In genomic region chr1:203486618-203487370, GRCh38 we compare ENCODE assay signal across 9 cellular contexts. TPM values are rescaled to one million over a fixed set of nuclear protein-coding genes. Genes with fewer than 3 reads are reported as not detected.
A peak's percentile ranks its signal among the peaks of the same experiment; 100 is the strongest.
DNase-seq lines count a peak whose midpoint lies in the region; ATAC-seq and TF ChIP-seq lines count a peak whose summit lies in the region.
"Had no signal": no experiment of that assay in that cellular context is flagged by ENCODE, and none has a peak within 500 bp of the region (broad histone marks: within the 10 kb centered on the region; RNA-seq: fewer than 3 reads in every experiment).

No MANE protein-coding gene starts in this region.

- dilution Hi-C loops in IMR-90 (cut with HindIII; ENCODE audit: low sequenced_read_pairs, unreplicated experiment) = no loop called here

- no peak for TF ChIP-seq CTCF in IMR-90 (conservative IDR thresholded peaks at IDR 0.05; ENCODE audit: low read depth, low read length)

- H3K4me2 ChIP-seq in IMR-90 (ENCODE audit: low read depth, low read length) = no peak overlapping the region

- no peak for TF ChIP-seq RAD21 in IMR-90 (IDR thresholded peaks at IDR 0.05; ENCODE audit: low read length)

- H3K27ac ChIP-seq in IMR-90 (ENCODE audit: insufficient read depth, low read length) (peak overlapping the region; percentile 72), iPS-20b (ENCODE audit: low read length) (peak overlapping the region; percentile 42), stomach smooth muscle (ENCODE audit: low read length) (peak overlapping the region; percentile 93)

- H2BK15ac ChIP-seq in IMR-90 (ENCODE audit: low read depth, low read length) = peak overlapping the region; percentile 16; the same call in 1 of the 3 replicates

- H3K23ac ChIP-seq in IMR-90 (ENCODE audit: low read depth, low read length) = no peak overlapping the region

- no peak overlapping the region for H2BK5ac ChIP-seq in IMR-90 (ENCODE audit: low read depth, low read length, poor library complexity, severe bottlenecking)

- POLR2A ChIA-PET in IMR-90 (lab: Charles Lee; ENCODE audit: unreplicated experiment) = no interaction called here

- H2AK9ac ChIP-seq in IMR-90 (replicated peaks; ENCODE audit: low read depth, low read length, poor library complexity) = peak overlapping the region; percentile 50

- no peak for TF ChIP-seq POLR2A in IMR-90 (IDR thresholded peaks at IDR 0.05; ENCODE audit: low read depth, low read length)

- no peak for DNase-seq in IMR-90
- no peak for DNase-seq in adipocyte (ENCODE audit: low read depth)
- DNase-seq in epidermal melanocyte (ENCODE audit: insufficient read length, low spot score) = no peak
- no peak for DNase-seq in Kasumi-1 (lab: John Stamatoyannopoulos, UW)

- no peaks in the 10 kb centered on the region for H3K27me3 ChIP-seq in IMR-90 (ENCODE audit: control insufficient read depth, insufficient read depth, low read length)
- peaks cover 8% of the 10 kb centered on the region for H3K27me3 ChIP-seq in adipocyte (replicated peaks; ENCODE audit: control insufficient read depth, insufficient read depth, low read length)
- H3K27me3 ChIP-seq in iPS-20b (ENCODE audit: insufficient read depth, low read length) = no peaks in the 10 kb centered on the region; the same call in 1 of the 2 replicates
- no peaks in the 10 kb centered on the region for H3K27me3 ChIP-seq in stomach smooth muscle (ENCODE audit: control insufficient read depth in 1 of 2, insufficient read depth in 2 of 2, low read length in 2 of 2)

- no peaks in the 10 kb centered on the region for H3K36me3 ChIP-seq in IMR-90 (ENCODE audit: control insufficient read depth, insufficient read depth, low read length)
- H3K36me3 ChIP-seq in adipocyte (ENCODE audit: control insufficient read depth, insufficient read depth, low read length, severe bottlenecking) = peaks cover 6% of the 10 kb centered on the region
- H3K36me3 ChIP-seq in iPS-20b (ENCODE audit: insufficient read depth, low read depth, low read length) = no peaks in the 10 kb centered on the region
- H3K36me3 ChIP-seq in stomach smooth muscle (ENCODE audit: control insufficient read depth in 2 of 2, insufficient read depth in 2 of 2, low read length in 2 of 2) = peaks cover 21 to 28% of the 10 kb centered on the region in 2 donors

- H3K4me3 ChIP-seq in IMR-90 (ENCODE audit: insufficient read depth, low read depth, low read length) = no peak overlapping the region
- H3K4me3 ChIP-seq in adipocyte (ENCODE audit: low read length) = peak overlapping the region; percentile 60
- H3K4me3 ChIP-seq in iPS-20b (ENCODE audit: low read length) = peak overlapping the region; percentile 65; the same call in 1 of the 2 replicates
- peak overlapping the region in 1 of 2 donors; percentile 61 for H3K4me3 ChIP-seq in stomach smooth muscle (ENCODE audit: low read length in 2 of 2)

- H3K14ac ChIP-seq in IMR-90 (replicated peaks; ENCODE audit: low read depth, low read length) = peak overlapping the region; percentile 68

- in situ Hi-C loops in IMR-90 (cut with MboI; ENCODE audit: low sequenced_read_pairs) = loop anchor here (5.0 kb wide), 2 partner anchors 144 to 214 kb away; no protein-coding TSS in a partner anchor

- intact Hi-C loops in IMR-90 (cut with micrococcal nuclease) = loop anchor here (1.0 to 10.0 kb wide), 5 partner anchors 46 to 452 kb away; no protein-coding TSS in a partner anchor

- H3K56ac ChIP-seq in IMR-90 (ENCODE audit: extremely low read depth, insufficient read depth, low read length) = no peak overlapping the region

- H3K4ac ChIP-seq in IMR-90 (ENCODE audit: low read depth, low read length) = peak overlapping the region; percentile 82

- peak overlapping the region; percentile 10; the same call in 1 of the 2 replicates for H3K18ac ChIP-seq in IMR-90 (ENCODE audit: low read depth, low read length)

- no TSS peak for BruUV-seq in IMR-90 (replicated peaks; lab: Mats Ljungman, UMichigan)

- no peaks in the 10 kb centered on the region for H4K20me1 ChIP-seq in IMR-90 (ENCODE audit: insufficient read depth, low read length)

- peak overlapping the region; percentile 32 to 98 for H4K8ac ChIP-seq in IMR-90 (ENCODE audit: low read depth in 2 of 2, low read length in 2 of 2)

- H3K4me1 ChIP-seq in IMR-90 (ENCODE audit: control insufficient read depth, insufficient read depth, low read length) (peaks cover 3% of the 10 kb centered on the region; the same call in 1 of the 2 replicates), adipocyte (ENCODE audit: control insufficient read depth, insufficient read depth, low read length) (peaks cover 10% of the 10 kb centered on the region), iPS-20b (ENCODE audit: insufficient read depth, low read length) (peaks cover 11% of the 10 kb centered on the region; the same call in 1 of the 2 replicates), stomach smooth muscle (ENCODE audit: control insufficient read depth, insufficient read depth, low read length) (peaks cover 19% of the 10 kb centered on the region)

- H3K79me1 ChIP-seq in IMR-90 (ENCODE audit: low read depth in 1 of 2, low read length in 2 of 2) = no peaks in the 10 kb centered on the region; a peak in 1 of 4 replicates

- H3K9me1 ChIP-seq in IMR-90 (ENCODE audit: insufficient read depth, low read length) = no peaks in the 10 kb centered on the region

- ATAC-seq in IMR-90 (ENCODE audit: low read depth) (no peak), HG02852 (IDR thresholded peaks at IDR 0.05; ENCODE audit: unreplicated experiment) (no peak), HG02973 (IDR thresholded peaks at IDR 0.05; ENCODE audit: unreplicated experiment) (no peak)

- H2AK5ac ChIP-seq in IMR-90 (ENCODE audit: low read depth, low read length) = peak overlapping the region; percentile 78

- peak overlapping the region; percentile 95; the same call in 1 of the 2 replicates for H2BK120ac ChIP-seq in IMR-90 (ENCODE audit: low read depth, low read length)

- CTCF ChIA-PET in IMR-90 (lab: Yijun Ruan, JAX) = interaction anchor here (1.1 to 1.6 kb wide), 2 partner anchors 12 to 107 kb away, joined by 3 to 4 read pairs; no protein-coding TSS in a partner anchor

- H2AFZ ChIP-seq in IMR-90 (replicated peaks; ENCODE audit: low read length, poor library complexity) = peak overlapping the region; percentile 97

- H3K9me3 ChIP-seq in IMR-90 (ENCODE audit: control insufficient read depth, insufficient read depth, low read length) (no peaks in the 10 kb centered on the region), adipocyte (ENCODE audit: control insufficient read depth, low read length) (no peaks in the 10 kb centered on the region), iPS-20b (ENCODE audit: insufficient read depth, low read depth, low read length) (no peaks in the 10 kb centered on the region), stomach smooth muscle (ENCODE audit: control insufficient read depth in 2 of 2, low read length in 2 of 2) (no peaks in the 10 kb centered on the region)

- H4K5ac ChIP-seq in IMR-90 (ENCODE audit: low read depth, low read length) = peak overlapping the region; percentile 27; the same call in 1 of the 2 replicates

- H2BK20ac ChIP-seq in IMR-90 (ENCODE audit: low read depth, low read length) = peak overlapping the region; percentile 88

- H3K9ac ChIP-seq in IMR-90 (ENCODE audit: low read depth, low read length) = peak overlapping the region; percentile 11; the same call in 1 of the 2 replicates
- peak overlapping the region; percentile 77 for H3K9ac ChIP-seq in adipocyte (ENCODE audit: low read length)
- H3K9ac ChIP-seq in iPS-20b (ENCODE audit: low read depth, low read length) = peak overlapping the region; percentile 77; the same call in 1 of the 2 replicates
- H3K9ac ChIP-seq in stomach smooth muscle (ENCODE audit: low read length in 2 of 2) = peak overlapping the region; percentile 67 to 74

- 88% methylated on average over 18 of the region's 28 CpGs; no CpG with 5 or more reads in 1 of the 2 experiments for WGBS in IMR-90 (ENCODE audit: extremely low coverage in 2 of 2, insufficient read length in 1 of 2), 2 experiments

- H4K91ac ChIP-seq in IMR-90 (ENCODE audit: insufficient read depth, low read depth, low read length) = peak overlapping the region; percentile 94; the same call in 1 of the 2 replicates

TF ChIP-seq in IMR-90, 13 proteins besides CTCF, POLR2A, EP300 and RAD21:
- TF ChIP-seq NFE2L2 (IDR thresholded peaks at IDR 0.05; ENCODE audit: low read depth, low read length) (no peak), MAFK (IDR thresholded peaks at IDR 0.05; ENCODE audit: low read depth, low read length) (no peak), USF2 (IDR thresholded peaks at IDR 0.05; ENCODE audit: low read depth, low read length) (no peak)

RNA-seq across cellular contexts. Expression of gene OPTC, which starts 7.2 kb away (rescaled TPM):
- total RNA-seq in IMR-90 (2012; rRNA removed) = not detected in 2 replicates
- not detected in 2 replicates for polyA plus RNA-seq in IMR-90 (2012; rRNA removed)
- not detected in 2 replicates for polyA plus RNA-seq in IMR-90 (2012; cell fraction: cytosol; rRNA removed)
- not detected in 2 replicates for polyA plus RNA-seq in IMR-90 (2012; cell fraction: nucleus; rRNA removed; ENCODE audit: low replicate concordance)
- total RNA-seq: LHCN-M2 had no signal

RNA-seq across cellular contexts. Expression of gene PRELP, which starts 11.2 kb away (rescaled TPM):
- total RNA-seq in IMR-90 (2012; rRNA removed) = under 0.01 TPM in 1 of 2 replicates, not detected in the other
- polyA plus RNA-seq in IMR-90 (2012; rRNA removed) = 0.47 and 0.56 TPM in 2 replicates
- polyA plus RNA-seq in IMR-90 (2012; cell fraction: cytosol; rRNA removed) = 0.25 and 0.69 TPM in 2 replicates
- 0.14 and 0.26 TPM in 2 replicates for polyA plus RNA-seq in IMR-90 (2012; cell fraction: nucleus; rRNA removed; ENCODE audit: low replicate concordance)

Comparison
In these comparisons a context has a peak if more than half of its experiments do, and no peak if none do; other contexts are left out.
1. H3K27ac ChIP-seq: peak in every context shown above with its lines; median percentile 93 in stomach smooth muscle; 72 in IMR-90; 42 in iPS-20b.
2. H3K9ac ChIP-seq: peak in every context shown above with its lines; median percentile 77 in adipocyte; 77 in iPS-20b; 70 in stomach smooth muscle; 11 in IMR-90.